8 cellular contexts compared by ENCODE assay signal in the genomic region with DNA sequence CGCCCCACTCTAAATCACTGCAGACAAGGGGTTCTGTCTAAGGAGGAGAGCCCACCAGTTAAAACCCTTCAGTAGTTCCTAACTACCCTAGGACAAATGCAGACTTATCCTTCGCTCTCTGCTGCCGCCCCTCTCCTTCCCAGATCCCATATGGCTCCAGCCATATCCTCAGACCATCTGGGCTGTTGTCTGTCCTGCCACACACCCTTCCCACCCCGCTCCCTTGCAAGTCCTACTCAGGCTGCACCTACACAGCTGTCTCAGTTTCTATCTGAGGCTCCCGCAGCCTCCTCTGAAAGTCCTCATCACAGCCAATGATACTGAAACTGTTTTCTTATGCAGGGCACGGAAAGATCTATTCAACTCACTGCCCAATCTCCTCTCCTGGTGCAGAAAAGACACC. TPM values are rescaled to one million over a fixed set of nuclear protein-coding genes. Genes with fewer than 3 reads are reported as not detected.
DNase-seq lines count a peak whose midpoint lies in the region; ATAC-seq and TF ChIP-seq lines count a peak whose summit lies in the region.

No MANE protein-coding gene starts in this region.

- DNase-seq in activated T-cell treated with anti-CD3 and anti-CD28 coated beads for 48 hours (ENCODE audit: low read depth) (peak; percentile 36), activated T-cell treated with anti-CD3 and anti-CD28 coated beads for 4 hours (no peak), gastrocnemius medialis (no peak), NCI-H2029 (lab: John Stamatoyannopoulos, UW) (no peak), amniotic stem cell (lab: John Stamatoyannopoulos, UW) (no peak), HUDEP-2 (lab: John Stamatoyannopoulos, UW; ENCODE audit: unreplicated experiment in 76 of 76) (no peak)
- no peak for DNase-seq in activated T-helper 1 cell treated with anti-CD3 and anti-CD28 coated beads, Interleukin-12 subunit alpha, Interleukin-12 subunit beta, Interleukin-2, Interleukin-4 antibody, amounts not matched to agents 30 ng/mL and 10 ng/mL and 1 ng/mL, durations not matched to agents 14 hours and 24 hours and 36 hours (ENCODE audit: low spot score)

- no peaks in the 10 kb centered on the region for H3K9me3 Mint-ChIP-seq in activated T-helper 1 cell treated with anti-CD3 and anti-CD28 coated beads, Interleukin-12 subunit alpha, Interleukin-12 subunit beta, Interleukin-2, Interleukin-4 antibody, amounts not matched to agents 30 ng/mL and 10 ng/mL and 1 ng/mL, durations not matched to agents 14 hours and 24 hours and 36 hours

- H3K4me3 Mint-ChIP-seq in activated T-helper 1 cell treated with anti-CD3 and anti-CD28 coated beads, Interleukin-12 subunit alpha, Interleukin-12 subunit beta, Interleukin-2, Interleukin-4 antibody, amounts not matched to agents 30 ng/mL and 10 ng/mL and 1 ng/mL, durations not matched to agents 14 hours and 24 hours and 36 hours = peak overlapping the region; percentile 84

- H3K27me3 Mint-ChIP-seq in activated T-helper 1 cell treated with anti-CD3 and anti-CD28 coated beads, Interleukin-12 subunit alpha, Interleukin-12 subunit beta, Interleukin-2, Interleukin-4 antibody, amounts not matched to agents 30 ng/mL and 10 ng/mL and 1 ng/mL, durations not matched to agents 14 hours and 24 hours and 36 hours (ENCODE audit: insufficient read depth) = no peaks in the 10 kb centered on the region

- no peak for TF ChIP-seq CTCF in gastrocnemius medialis (IDR thresholded peaks at IDR 0.05 in 4 of 5, conservative IDR thresholded peaks at IDR 0.05 in 1 of 5)

- intact Hi-C loops in activated T-helper 1 cell treated with anti-CD3 and anti-CD28 coated beads, Interleukin-12 subunit alpha, Interleukin-12 subunit beta, Interleukin-2, Interleukin-4 antibody, amounts not matched to agents 30 ng/mL and 10 ng/mL and 1 ng/mL, durations not matched to agents 14 hours and 24 hours and 36 hours (cut with micrococcal nuclease) = loop anchor here (2.0 to 5.0 kb wide), 3 partner anchors 33 to 245 kb away; a partner anchor contains a TSS
- intact Hi-C loops in gastrocnemius medialis (cut with DNase I; ENCODE audit: low total_unique reads) = loop anchor here (5.0 kb wide), 1 partner anchor 350 kb away; a partner anchor contains a TSS

- H3K36me3 ChIP-seq in gastrocnemius medialis = peaks cover 0 to 31% of the 10 kb centered on the region in 2 donors

- H3K4me1 ChIP-seq in gastrocnemius medialis = peaks cover 28 to 35% of the 10 kb centered on the region in 2 donors

- in situ Hi-C loops in gastrocnemius medialis (cut with MboI; ENCODE audit: low sequenced_read_pairs in 4 of 4) = loop anchor here in 1 of 4 donors (10.0 kb wide), 1 partner anchor 337 kb away; a partner anchor contains a TSS

- no peaks in the 10 kb centered on the region for H3K27me3 ChIP-seq in gastrocnemius medialis

- H3K36me3 Mint-ChIP-seq in activated T-helper 1 cell treated with anti-CD3 and anti-CD28 coated beads, Interleukin-12 subunit alpha, Interleukin-12 subunit beta, Interleukin-2, Interleukin-4 antibody, amounts not matched to agents 30 ng/mL and 10 ng/mL and 1 ng/mL, durations not matched to agents 14 hours and 24 hours and 36 hours (ENCODE audit: low read depth) = peaks cover 19% of the 10 kb centered on the region

- no peaks in the 10 kb centered on the region for H3K9me3 ChIP-seq in gastrocnemius medialis

- ATAC-seq in HG03064 (IDR thresholded peaks at IDR 0.05; ENCODE audit: low read depth, unreplicated experiment) = peak; percentile 57
- ATAC-seq in gastrocnemius medialis = no peak

- peaks cover 22% of the 10 kb centered on the region for H3K4me1 Mint-ChIP-seq in activated T-helper 1 cell treated with anti-CD3 and anti-CD28 coated beads, Interleukin-12 subunit alpha, Interleukin-12 subunit beta, Interleukin-2, Interleukin-4 antibody, amounts not matched to agents 30 ng/mL and 10 ng/mL and 1 ng/mL, durations not matched to agents 14 hours and 24 hours and 36 hours (ENCODE audit: low read depth)

- H3K27ac ChIP-seq in gastrocnemius medialis = peak overlapping the region; percentile 85 to 100 (median 97)

- peak overlapping the region; percentile 86 for H3K27ac Mint-ChIP-seq in activated T-helper 1 cell treated with anti-CD3 and anti-CD28 coated beads, Interleukin-12 subunit alpha, Interleukin-12 subunit beta, Interleukin-2, Interleukin-4 antibody, amounts not matched to agents 30 ng/mL and 10 ng/mL and 1 ng/mL, durations not matched to agents 14 hours and 24 hours and 36 hours

- TF ChIP-seq POLR2A in gastrocnemius medialis (IDR thresholded peaks at IDR 0.05) = no peak

- peak overlapping the region in 1 of 4 donors; percentile 98 for H3K4me3 ChIP-seq in gastrocnemius medialis

RNA-seq across cellular contexts. Expression of a gene that starts 0.7 kb away (rescaled TPM):
- total RNA-seq in activated T-helper 1 cell treated with anti-CD3 and anti-CD28 coated beads, Interleukin-12 subunit alpha, Interleukin-12 subunit beta, Interleukin-2, Interleukin-4 antibody, amounts not matched to agents 30 ng/mL and 10 ng/mL and 1 ng/mL, durations not matched to agents 14 hours and 24 hours and 36 hours = 43.6 and 44.8 TPM in 2 replicates
- 10 to 100 TPM; 24.7 to 68.9 (median 50.9) TPM for total RNA-seq in gastrocnemius medialis

RNA-seq across cellular contexts. Expression of a gene that starts 10.0 kb away (rescaled TPM):
- 55.4 and 58.2 TPM in 2 replicates for total RNA-seq in activated T-helper 1 cell treated with anti-CD3 and anti-CD28 coated beads, Interleukin-12 subunit alpha, Interleukin-12 subunit beta, Interleukin-2, Interleukin-4 antibody, amounts not matched to agents 30 ng/mL and 10 ng/mL and 1 ng/mL, durations not matched to agents 14 hours and 24 hours and 36 hours
- total RNA-seq in gastrocnemius medialis = 100 to 1,000 TPM in 1 of 4 donors, 10 to 100 TPM in 3; 44.3 to 102 (median 54.3) TPM

RNA-seq across cellular contexts. Expression of a gene that starts 12.9 kb away (rescaled TPM):
- total RNA-seq in activated T-helper 1 cell treated with anti-CD3 and anti-CD28 coated beads, Interleukin-12 subunit alpha, Interleukin-12 subunit beta, Interleukin-2, Interleukin-4 antibody, amounts not matched to agents 30 ng/mL and 10 ng/mL and 1 ng/mL, durations not matched to agents 14 hours and 24 hours and 36 hours = 47.3 and 53.0 TPM in 2 replicates
- 10 to 100 TPM; 20.1 to 35.9 (median 32.9) TPM for total RNA-seq in gastrocnemius medialis

RNA-seq across cellular contexts. Expression of a gene that starts 18.7 kb away (rescaled TPM):
- 3.1 and 4.7 TPM in 2 replicates for total RNA-seq in activated T-helper 1 cell treated with anti-CD3 and anti-CD28 coated beads, Interleukin-12 subunit alpha, Interleukin-12 subunit beta, Interleukin-2, Interleukin-4 antibody, amounts not matched to agents 30 ng/mL and 10 ng/mL and 1 ng/mL, durations not matched to agents 14 hours and 24 hours and 36 hours
- total RNA-seq in gastrocnemius medialis = under 1 TPM; 0.07 to 0.75 (median 0.21) TPM

RNA-seq across cellular contexts. Expression of a gene that starts 28.1 kb away (rescaled TPM):
- total RNA-seq in activated T-helper 1 cell treated with anti-CD3 and anti-CD28 coated beads, Interleukin-12 subunit alpha, Interleukin-12 subunit beta, Interleukin-2, Interleukin-4 antibody, amounts not matched to agents 30 ng/mL and 10 ng/mL and 1 ng/mL, durations not matched to agents 14 hours and 24 hours and 36 hours = not detected in 2 replicates
- total RNA-seq in gastrocnemius medialis = 1 to 10 TPM in 1 of 4 donors, under 1 TPM in 1, not detected in 2; 0.24 to 1.2 TPM
